In genomic region chr6:125273965-125274364, GRCh38 we compare ENCODE assay signal across 12 cellular contexts. TPM values are rescaled to one million over a fixed set of nuclear protein-coding genes. Genes with fewer than 3 reads are reported as not detected.
DNase-seq lines count a peak whose midpoint lies in the region; ATAC-seq and TF ChIP-seq lines count a peak whose summit lies in the region.
"Had no signal": no experiment of that assay in that cellular context is flagged by ENCODE, and none has a peak within 500 bp of the region (broad histone marks: within the 10 kb centered on the region; RNA-seq: fewer than 3 reads in every experiment).

No MANE protein-coding gene starts in this region.

- no peak for TF ChIP-seq CTCF in Panc1 (IDR thresholded peaks at IDR 0.05)
- no peak for TF ChIP-seq CTCF in retinal pigment epithelial cell (conservative IDR thresholded peaks at IDR 0.05; ENCODE audit: low read depth, low read length)

- no peaks in the 10 kb centered on the region for H3K27me3 ChIP-seq in Panc1 (ENCODE audit: control insufficient read depth, insufficient read depth, low read length)
- H3K27me3 ChIP-seq: neural progenitor cell had no signal

- peaks cover 13% of the 10 kb centered on the region for H3K36me3 ChIP-seq in Panc1 (ENCODE audit: control insufficient read depth, insufficient read depth, low read length)

- in situ Hi-C loops in Panc1 (cut with HindIII; ENCODE audit: low pct_unique_long_range_greater_than_20kb, low sequenced_read_pairs) = no loop called here

- CTCF ChIA-PET in Panc1 (lab: Charles Lee) = no interaction called here

- DNase-seq in NCI-H345 (lab: John Stamatoyannopoulos, UW) (peak; percentile 62), NCI-H345 treated with DMSO at 0.1 percent for 48 hours (lab: John Stamatoyannopoulos, UW; ENCODE audit: unreplicated experiment) (no peak), Panc1 (ENCODE audit: low read depth, low spot score) (no peak), dermis microvascular lymphatic vessel endothelial cell (ENCODE audit: low read depth in 2 of 2) (peak; percentile 94 to 95), retinal pigment epithelial cell (ENCODE audit: low read depth) (peak; percentile 98), DMS53 treated with DMSO at 0.1 percent for 48 hours (lab: John Stamatoyannopoulos, UW; ENCODE audit: unreplicated experiment) (no peak), putamen (ENCODE audit: low spot score) (no peak)
- DNase-seq in activated T-cell treated with anti-CD3 and anti-CD28 coated beads, Interleukin-2, amount 50 U/mL, for 48 hours = no peak
- DNase-seq: activated CD4-positive, alpha-beta T cell treated with anti-CD3 and anti-CD28 coated beads, Interleukin-2, amount 10 ng/mL, durations not matched to agents 7 days and 5 days; activated naive CD4-positive, alpha-beta T cell treated with Interleukin-2 at 50 U/mL for 16 hours; SW 1271 had no signal

- H3K27ac ChIP-seq in Panc1 (ENCODE audit: low read length) = no peak overlapping the region
- H3K27ac ChIP-seq: neural progenitor cell had no signal

- POLR2A ChIA-PET in Panc1 (lab: Charles Lee) = no interaction called here

- ATAC-seq in Panc1 = peak; percentile 41; the same call in 1 of the 2 replicates

- BruUV-seq in Panc1 (replicated peaks; lab: Mats Ljungman, UMichigan) = no TSS peak

- no peaks in the 10 kb centered on the region for H3K9me3 ChIP-seq in Panc1 (ENCODE audit: control insufficient read depth, insufficient read depth, low read depth, low read length)

- H3K4me3 ChIP-seq in Panc1 (ENCODE audit: low read depth in 2 of 2, low read length in 2 of 2) (no peak overlapping the region), retinal pigment epithelial cell (ENCODE audit: low read length) (no peak overlapping the region)
- H3K4me3 ChIP-seq: neural progenitor cell had no signal

- no peaks in the 10 kb centered on the region for H3K4me1 ChIP-seq in Panc1 (ENCODE audit: control insufficient read depth, insufficient read depth, low read length)
- H3K4me1 ChIP-seq: neural progenitor cell had no signal

- intact Hi-C loops in Panc1 (cut with micrococcal nuclease; ENCODE audit: unreplicated experiment) = no loop called here

RNA-seq across cellular contexts. Expression of gene HDDC2, which starts 27.8 kb away (rescaled TPM):
- total RNA-seq in Panc1 (2021; ENCODE audit: unreplicated experiment) (88.8 TPM), dermis microvascular lymphatic vessel endothelial cell (1.1 and 3.2 TPM in 2 replicates)
- 96.6 TPM for polyA plus RNA-seq in Panc1 (2012; ENCODE audit: insufficient read length)

Comparison
In these comparisons a context has a peak if more than half of its experiments do, and no peak if none do; other contexts are left out.
1. DNase-seq: peak in NCI-H345 (single experiment), dermis microvascular lymphatic vessel endothelial cell (2 of 2) and retinal pigment epithelial cell (single experiment); none in NCI-H345 treated with DMSO at 0.1 percent for 48 hours (single experiment), Panc1 (single experiment), DMS53 treated with DMSO at 0.1 percent for 48 hours (single experiment), activated T-cell treated with anti-CD3 and anti-CD28 coated beads, Interleukin-2, amount 50 U/mL, for 48 hours (0 of 2) and putamen (single experiment).
2. RNA of gene HDDC2, which starts 27.8 kb away (total RNA-seq): 88.8 TPM in Panc1 (single experiment); 1.1 to 3.2 TPM in dermis microvascular lymphatic vessel endothelial cell; every median in the first group is over 10 times any median in the second.